ENCODE assay signal across 24 cellular contexts in genomic region chr5:116476903-116477537, GRCh38.
A peak's percentile ranks its signal among the peaks of the same experiment; 100 is the strongest.
DNase-seq lines count a peak whose midpoint lies in the region; ATAC-seq, FAIRE-seq and TF ChIP-seq lines count a peak whose summit lies in the region.
"Had no signal": no experiment of that assay in that cellular context is flagged by ENCODE, and none has a peak within 500 bp of the region (broad histone marks: within the 10 kb centered on the region; RNA-seq: fewer than 3 reads in every experiment).

No MANE protein-coding gene starts in this region.

- TF ChIP-seq EP300 in HepG2 (IDR thresholded peaks at IDR 0.05; ENCODE audit: low read depth in 2 of 2, low read length in 2 of 2) (no peak), HepG2 (CRISPR knock-in tag; IDR thresholded peaks at IDR 0.05; ENCODE audit: borderline replicate concordance) (no peak)

- no peaks in the 10 kb centered on the region for H4K20me1 ChIP-seq in HepG2 (ENCODE audit: insufficient read depth, low read length)
- H4K20me1 ChIP-seq: BLaER1 had no signal

- TF ChIP-seq RAD21 in HepG2 (CRISPR knock-in tag; IDR thresholded peaks at IDR 0.05) = no peak

- H3K4me1 ChIP-seq in HepG2 (ENCODE audit: insufficient read depth, low read length) (no peaks in the 10 kb centered on the region; the same call in 1 of the 2 replicates), right lobe of liver (no peaks in the 10 kb centered on the region), heart right ventricle (peaks cover 0 to 19% (median 9%) of the 10 kb centered on the region in 9 donors)
- H3K4me1 ChIP-seq: Caco-2, suprapubic skin had no signal

- H3K4me2 ChIP-seq in HepG2 (ENCODE audit: low read depth, low read length) = no peak overlapping the region

- no peak overlapping the region for H2AFZ ChIP-seq in HepG2 (ENCODE audit: low read length)

- H3K27me3 ChIP-seq in HepG2 (ENCODE audit: control insufficient read depth in 1 of 2, insufficient read depth in 2 of 2, low read length in 2 of 2) (no peaks in the 10 kb centered on the region), right lobe of liver (no peaks in the 10 kb centered on the region), heart right ventricle (no peaks in the 10 kb centered on the region)
- H3K27me3 ChIP-seq: BLaER1, cardiac muscle cell, neutrophil, suprapubic skin had no signal

- POLR2A ChIA-PET in HepG2 (lab: Yijun Ruan, JAX) = no interaction called here

- H3K9ac ChIP-seq in HepG2 (ENCODE audit: insufficient read depth, low read depth, low read length) = no peak overlapping the region
- H3K9ac ChIP-seq: BLaER1 had no signal

- 97% methylated on average over 4 of the region's 4 CpGs for WGBS in HepG2 (ENCODE audit: low lambda C conversion rate)
- 85% methylated on average over 4 of the region's 4 CpGs for WGBS in right lobe of liver (ENCODE audit: insufficient coverage, low coverage, low lambda C conversion rate, missing lambda C conversion rate)
- WGBS in heart right ventricle, 2 donors = 91 to 96% methylated on average over 4 of the region's 4 CpGs

- peaks cover 16% of the 10 kb centered on the region for H3K9me3 ChIP-seq in HepG2 (ENCODE audit: low read length)
- peaks cover 0 to 9% (median 2%) of the 10 kb centered on the region in 4 donors for H3K9me3 ChIP-seq in right lobe of liver
- H3K9me3 ChIP-seq in heart right ventricle = peaks cover 0 to 19% (median 12%) of the 10 kb centered on the region in 11 donors
- H3K9me3 ChIP-seq: Caco-2, suprapubic skin had no signal

- in situ Hi-C loops in HepG2 (cut with HindIII; ENCODE audit: extremely low pct_ligation_motif_present, low pct_unique_long_range_greater_than_20kb) = no loop called here

- CTCF ChIA-PET in HepG2 (lab: Yijun Ruan, JAX; ENCODE audit: low intra/inter-chr PET ratio, low total read pairs) = no interaction called here

- H3K36me3 ChIP-seq in HepG2 (replicated peaks in 1 of 2; ENCODE audit: control insufficient read depth in 1 of 2, insufficient read depth in 2 of 2, low read length in 2 of 2) = peaks cover 3 to 21% of the 10 kb centered on the region in 2 experiments
- H3K36me3 ChIP-seq in right lobe of liver = no peaks in the 10 kb centered on the region
- H3K36me3 ChIP-seq in heart right ventricle = peaks cover 0 to 84% (median 21%) of the 10 kb centered on the region in 9 donors
- H3K36me3 ChIP-seq: BLaER1 had no signal

- H3K4me3 ChIP-seq in HepG2 (replicated peaks in 1 of 3; ENCODE audit: insufficient read depth in 1 of 3, low read depth in 2 of 3, low read length in 3 of 3) = no peak overlapping the region
- no peak overlapping the region for H3K4me3 ChIP-seq in right lobe of liver
- H3K4me3 ChIP-seq in heart right ventricle = no peak overlapping the region
- H3K4me3 ChIP-seq: BLaER1, cardiac muscle cell, skin epidermis, suprapubic skin had no signal

- TF ChIP-seq POLR2A in HepG2 (IDR thresholded peaks at IDR 0.05; ENCODE audit: insufficient read depth in 1 of 2, low read depth in 2 of 2, low read length in 2 of 2) = no peak
- no peak for TF ChIP-seq POLR2A in right lobe of liver (IDR thresholded peaks at IDR 0.05)
- no peak for TF ChIP-seq POLR2A in erythroblast (IDR thresholded peaks at IDR 0.05; ENCODE audit: low read length)

- H3K79me2 ChIP-seq in HepG2 (ENCODE audit: insufficient read depth, low read length) = no peaks in the 10 kb centered on the region

- TF ChIP-seq CTCF in HepG2 (CRISPR knock-in tag; IDR thresholded peaks at IDR 0.05) (no peak), right lobe of liver (IDR thresholded peaks at IDR 0.05) (no peak), heart right ventricle (IDR thresholded peaks at IDR 0.05) (no peak)

- ATAC-seq in HepG2 (no peak), right lobe of liver (no peak), heart right ventricle (no peak), left lobe of liver (no peak)
- ATAC-seq: HCT116; stimulated activated effector memory CD8-positive, alpha-beta T cell treated with anti-CD3 and anti-CD28 coated beads, Interleukin-12 subunit alpha, Interleukin-12 subunit beta, amount 100 ng/mL, for 72 hours had no signal

- no peak overlapping the region for H3K27ac ChIP-seq in HepG2 (ENCODE audit: extremely low read length, insufficient read depth, low read length)
- H3K27ac ChIP-seq in right lobe of liver = no peak overlapping the region
- H3K27ac ChIP-seq in heart right ventricle = no peak overlapping the region
- H3K27ac ChIP-seq: BLaER1, cardiac muscle cell, HL-60, neutrophil, skin epidermis, suprapubic skin had no signal

- no peak for FAIRE-seq in HepG2 (lab: Jason Lieb, UNC)

- DNase-seq in HepG2 (ENCODE audit: low spot score) (no peak), right lobe of liver (no peak), NOMO-1 treated with DMSO at 0.1 percent for 48 hours (lab: John Stamatoyannopoulos, UW; ENCODE audit: unreplicated experiment) (peak; percentile 46), erythroblast (lab: John Stamatoyannopoulos, UW) (peak; percentile 13 to 25), middle frontal gyrus (ENCODE audit: extremely low spot score, low spot score) (no peak), heart right ventricle (no peak), NCI-H1694 treated with DMSO at 0.1 percent for 48 hours (lab: John Stamatoyannopoulos, UW) (no peak), left lobe of liver (ENCODE audit: low spot score) (no peak)
- DNase-seq: activated naive CD4-positive, alpha-beta T cell treated with anti-CD3 and anti-CD28 coated beads, Interleukin-2, amount 50 U/mL, for 16 hours; Caco-2; NCI-H1436 treated with DMSO at 0.1 percent for 48 hours; NCI-H524; OCI-M1; Right ventricle myocardium superior; stimulated activated CD4-positive, alpha-beta T cell treated with anti-CD3 and anti-CD28 coated beads, Interleukin-2, amount 100 ng/mL, for 24 hours; T-helper 9 cell had no signal

- intact Hi-C loops in HepG2 (cut with micrococcal nuclease; ENCODE audit: unreplicated experiment) = no loop called here
- intact Hi-C loops in right lobe of liver (cut with DNase I) = no loop called here
- intact Hi-C loops in heart right ventricle (cut with DNase I) = no loop called here

- no TSS peak for BruUV-seq in HepG2 (replicated peaks; lab: Mats Ljungman, UMichigan)

TF ChIP-seq in HepG2, 621 proteins besides CTCF, POLR2A, EP300 and RAD21:
- TF ChIP-seq TP53 (CRISPR knock-in tag; conservative IDR thresholded peaks at IDR 0.05) = no peak
- peak; percentile 91 for TF ChIP-seq ZFP36 (IDR thresholded peaks at IDR 0.05; ENCODE audit: borderline replicate concordance, low read depth, low read length, partially characterized antibody)
- TF ChIP-seq, protein P1, sequence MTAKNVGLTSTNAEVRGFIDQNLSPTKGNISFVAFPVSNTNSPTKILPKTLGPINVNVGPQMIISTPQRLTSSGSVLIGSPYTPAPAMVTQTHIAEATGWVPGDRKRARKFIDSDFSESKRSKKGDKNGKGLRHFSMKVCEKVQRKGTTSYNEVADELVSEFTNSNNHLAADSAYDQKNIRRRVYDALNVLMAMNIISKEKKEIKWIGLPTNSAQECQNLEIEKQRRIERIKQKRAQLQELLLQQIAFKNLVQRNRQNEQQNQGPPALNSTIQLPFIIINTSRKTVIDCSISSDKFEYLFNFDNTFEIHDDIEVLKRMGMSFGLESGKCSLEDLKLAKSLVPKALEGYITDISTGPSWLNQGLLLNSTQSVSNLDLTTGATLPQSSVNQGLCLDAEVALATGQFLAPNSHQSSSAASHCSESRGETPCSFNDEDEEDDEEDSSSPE (CRISPR knock-in tag; IDR thresholded peaks at IDR 0.05) = no peak
- peak; percentile 95 for TF ChIP-seq ZNF780A (CRISPR knock-in tag; IDR thresholded peaks at IDR 0.05)

Comparison
In these comparisons a context has a peak if more than half of its experiments do, and no peak if none do; other contexts are left out.
1. DNase-seq: peak in NOMO-1 treated with DMSO at 0.1 percent for 48 hours (single experiment) and erythroblast (2 of 2); none in HepG2 (single experiment), right lobe of liver (0 of 3), middle frontal gyrus (single experiment), heart right ventricle (0 of 2), NCI-H1694 treated with DMSO at 0.1 percent for 48 hours (single experiment) and left lobe of liver (single experiment).